26 cellular contexts compared by ENCODE assay signal in genomic region chr4:25477251-25477650, GRCh38.
"Had no signal": no experiment of that assay in that cellular context is flagged by ENCODE, and none has a peak within 500 bp of the region (broad histone marks: within the 10 kb centered on the region; RNA-seq: fewer than 3 reads in every experiment).

No MANE protein-coding gene starts in this region.

- H3K36me3 Mint-ChIP-seq: immature natural killer cell had no signal

- H3K4me1 Mint-ChIP-seq: immature natural killer cell; naive thymus-derived CD8-positive, alpha-beta T cell; nephron progenitor cell; stimulated activated memory B cell treated with anti-CD40 and anti-IgM and Interleukin-4, amounts not matched to agents 10 μg/mL and 1 μg/mL and 100 μg/mL, for 72 hours had no signal

- H3K9me3 ChIP-seq: lower lobe of right lung, ovary, sigmoid colon, transverse colon, upper lobe of right lung, vagina had no signal

- DNase-seq: dorsolateral prefrontal cortex; effector CD4-positive, alpha-beta T cell; foreskin melanocyte; glutamatergic neuron; heart right ventricle; hippocampal formation; immature natural killer cell; left ventricle myocardium superior; lower lobe of right lung; naive thymus-derived CD8-positive, alpha-beta T cell; nephron progenitor cell; nucleus accumbens; ovary; posterior cingulate gyrus; psoas muscle; right cardiac atrium; sigmoid colon; spleen; stimulated activated CD4-positive, alpha-beta T cell treated with anti-CD3 and anti-CD28 coated beads, Interleukin-4, amount 100 ng/mL, for 4 hours; stimulated activated naive CD8-positive, alpha-beta T cell treated with anti-CD3 and anti-CD28 coated beads, Interleukin-15, Interleukin-2, amounts not matched to agents 100 U/mL and 50 U/mL, for 24 hours; transverse colon; upper lobe of right lung had no signal

- H3K36me3 ChIP-seq: heart right ventricle, lower lobe of right lung, ovary, sigmoid colon, spleen, thoracic aorta, transverse colon, upper lobe of right lung, vagina had no signal

- H3K27me3 ChIP-seq: dorsolateral prefrontal cortex, heart right ventricle, ovary, sigmoid colon, spleen, transverse colon, upper lobe of right lung, vagina had no signal

- H3K27me3 Mint-ChIP-seq: stimulated activated memory B cell treated with anti-CD40 and anti-IgM and Interleukin-4, amounts not matched to agents 10 μg/mL and 1 μg/mL and 100 μg/mL, for 72 hours had no signal

- H3K27ac ChIP-seq: dorsolateral prefrontal cortex, heart right ventricle, lower lobe of right lung, ovary, psoas muscle, sigmoid colon, skin epidermis, spleen, thoracic aorta, transverse colon, upper lobe of right lung, vagina had no signal

- H3K4me3 ChIP-seq: dorsolateral prefrontal cortex, heart right ventricle, lower lobe of right lung, ovary, psoas muscle, sigmoid colon, skin epidermis, spleen, thoracic aorta, transverse colon, upper lobe of right lung, vagina had no signal

- ATAC-seq: heart right ventricle; left ventricle myocardium superior; lower lobe of right lung; naive thymus-derived CD8-positive, alpha-beta T cell; psoas muscle; right cardiac atrium; stimulated activated memory B cell treated with anti-CD40 and anti-IgM and Interleukin-4, amounts not matched to agents 10 μg/mL and 1 μg/mL and 100 μg/mL, for 72 hours; stimulated activated naive CD8-positive, alpha-beta T cell treated with anti-CD3 and anti-CD28 coated beads, Interleukin-15, Interleukin-2, amounts not matched to agents 100 U/mL and 50 U/mL, for 24 hours; upper lobe of right lung had no signal

- H3K4me3 Mint-ChIP-seq: immature natural killer cell; naive thymus-derived CD8-positive, alpha-beta T cell; nephron progenitor cell; stimulated activated memory B cell treated with anti-CD40 and anti-IgM and Interleukin-4, amounts not matched to agents 10 μg/mL and 1 μg/mL and 100 μg/mL, for 72 hours had no signal

- H3K9me3 Mint-ChIP-seq: stimulated activated memory B cell treated with anti-CD40 and anti-IgM and Interleukin-4, amounts not matched to agents 10 μg/mL and 1 μg/mL and 100 μg/mL, for 72 hours had no signal

- H3K4me1 ChIP-seq: heart right ventricle, lower lobe of right lung, psoas muscle, sigmoid colon, spleen, transverse colon, upper lobe of right lung, vagina had no signal
